Comparison of ENCODE assay signal across 11 cellular contexts in the genomic region with DNA sequence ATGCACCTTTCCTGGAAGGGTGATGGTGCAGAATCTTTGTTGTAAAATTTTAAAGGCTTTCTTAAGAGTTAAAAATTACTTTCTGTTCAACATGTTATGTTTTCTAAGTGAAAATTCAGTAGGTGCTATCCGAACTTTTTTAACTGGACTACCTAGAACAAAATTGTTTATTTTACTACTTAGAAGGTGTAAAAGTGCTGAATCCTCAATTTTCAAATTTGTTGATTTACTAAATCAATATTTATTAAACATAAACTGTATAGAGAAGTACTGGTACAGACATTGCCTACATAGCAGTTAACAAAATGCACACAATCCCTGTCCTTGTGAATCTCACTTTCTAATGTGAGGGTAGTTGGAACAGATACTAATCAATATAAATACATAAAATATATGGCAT.
"Had no signal": no experiment of that assay in that cellular context is flagged by ENCODE, and none has a peak within 500 bp of the region (broad histone marks: within the 10 kb centered on the region; RNA-seq: fewer than 3 reads in every experiment).

No MANE protein-coding gene starts in this region.

- ATAC-seq: GM23338, HCT116 had no signal

- H3K4me2 ChIP-seq: GM23338 had no signal

- DNase-seq: GM23248, GOT3, H7, H9, HCEC 1CT, HFFc6 had no signal

- H3K27ac ChIP-seq: GM23248 had no signal

- H3K9ac ChIP-seq: GM23248 had no signal

- FAIRE-seq: H1, H54 had no signal

- H3K4me3 ChIP-seq: GM23248, GM23338, HAP-1 had no signal

- H2AFZ ChIP-seq: GM23248, GM23338 had no signal

- H3K4me3 Mint-ChIP-seq: GM23338, H9, HFFc6 had no signal

- H3K36me3 ChIP-seq: HAP-1 had no signal

- H3K27ac Mint-ChIP-seq: GM23338, H9, HFFc6 had no signal

- H3K9me3 Mint-ChIP-seq: GM23338, H9, HFFc6 had no signal

- H3K9me3 ChIP-seq: HAP-1 had no signal
